1 cellular context compared by ENCODE assay signal in genomic region chr7:49112222-49112621, GRCh38.
TF ChIP-seq lines count a peak whose summit lies in the region.

No MANE protein-coding gene starts in this region.

TF ChIP-seq in SK-N-SH treated with all-trans-retinoic acid at 6 μM for 48 hours, 23 proteins besides CTCF, POLR2A, EP300 and RAD21 (continued from another document):
- TF ChIP-seq PATZ1 (CRISPR knock-in tag; IDR thresholded peaks at IDR 0.05; ENCODE audit: borderline replicate concordance) (no peak), PPARA (CRISPR knock-in tag; IDR thresholded peaks at IDR 0.05; ENCODE audit: borderline replicate concordance) (no peak), TSHZ2 (CRISPR knock-in tag; IDR thresholded peaks at IDR 0.05) (no peak)
